In genomic region chr18:12772111-12772510, GRCh38 we compare ENCODE assay signal across 14 cellular contexts.
DNase-seq lines count a peak whose midpoint lies in the region; ATAC-seq and TF ChIP-seq lines count a peak whose summit lies in the region.
"Had no signal": no experiment of that assay in that cellular context is flagged by ENCODE, and none has a peak within 500 bp of the region (broad histone marks: within the 10 kb centered on the region; RNA-seq: fewer than 3 reads in every experiment).

No MANE protein-coding gene starts in this region.

- DNase-seq in DMS53 (lab: John Stamatoyannopoulos, UW) = peak; percentile 36
- DNase-seq in DMS53 treated with DMSO at 0.1 percent for 48 hours (lab: John Stamatoyannopoulos, UW; ENCODE audit: unreplicated experiment) = no peak
- DNase-seq in right atrium auricular region (ENCODE audit: low spot score) = peak; percentile 26
- DNase-seq in heart left ventricle = no peak
- peak; percentile 28 for DNase-seq in left kidney (ENCODE audit: low read depth, low spot score)
- DNase-seq in central memory CD4-positive, alpha-beta T cell = no peak
- DNase-seq: CD8-positive, alpha-beta T cell; COR-L47; DMS153; HCEC 1CT; HFFc6 had no signal

- no peak for TF ChIP-seq CTCF in right atrium auricular region (IDR thresholded peaks at IDR 0.05)
- TF ChIP-seq CTCF in heart left ventricle (IDR thresholded peaks at IDR 0.05) = no peak

- intact Hi-C loops in heart left ventricle (cut with DNase I) = no loop called here

- no peak for ATAC-seq in heart left ventricle
- ATAC-seq in HG02981 (IDR thresholded peaks at IDR 0.05; ENCODE audit: unreplicated experiment) = no peak
- ATAC-seq: CD8-positive, alpha-beta T cell had no signal

- H3K36me3 ChIP-seq in right atrium auricular region (no peaks in the 10 kb centered on the region), heart left ventricle (no peaks in the 10 kb centered on the region)

- no peaks in the 10 kb centered on the region for H3K4me1 ChIP-seq in right atrium auricular region
- H3K4me1 ChIP-seq in heart left ventricle = peaks cover 0 to under 1% (median 0%) of the 10 kb centered on the region in 12 donors

- H3K27me3 ChIP-seq in right atrium auricular region (no peaks in the 10 kb centered on the region), heart left ventricle (no peaks in the 10 kb centered on the region)

- H3K27ac ChIP-seq in right atrium auricular region (no peak overlapping the region), heart left ventricle (no peak overlapping the region)
- H3K27ac ChIP-seq: 22Rv1, HL-60 had no signal

- WGBS in heart left ventricle, 4 donors = 70 to 79% (median 77%) methylated on average over 6 of the region's 6 CpGs

- TF ChIP-seq POLR2A in heart left ventricle (IDR thresholded peaks at IDR 0.05) = no peak

- H3K9me3 ChIP-seq in right atrium auricular region (no peaks in the 10 kb centered on the region), heart left ventricle (no peaks in the 10 kb centered on the region)

- no peak overlapping the region for H3K4me3 ChIP-seq in right atrium auricular region
- no peak overlapping the region for H3K4me3 ChIP-seq in heart left ventricle

Comparison
In these comparisons a context has a peak if more than half of its experiments do, and no peak if none do; other contexts are left out.
1. DNase-seq: peak in DMS53 (single experiment), right atrium auricular region (single experiment) and left kidney (single experiment); none in DMS53 treated with DMSO at 0.1 percent for 48 hours (single experiment), heart left ventricle (0 of 5) and central memory CD4-positive, alpha-beta T cell (single experiment).